In the genomic region with DNA sequence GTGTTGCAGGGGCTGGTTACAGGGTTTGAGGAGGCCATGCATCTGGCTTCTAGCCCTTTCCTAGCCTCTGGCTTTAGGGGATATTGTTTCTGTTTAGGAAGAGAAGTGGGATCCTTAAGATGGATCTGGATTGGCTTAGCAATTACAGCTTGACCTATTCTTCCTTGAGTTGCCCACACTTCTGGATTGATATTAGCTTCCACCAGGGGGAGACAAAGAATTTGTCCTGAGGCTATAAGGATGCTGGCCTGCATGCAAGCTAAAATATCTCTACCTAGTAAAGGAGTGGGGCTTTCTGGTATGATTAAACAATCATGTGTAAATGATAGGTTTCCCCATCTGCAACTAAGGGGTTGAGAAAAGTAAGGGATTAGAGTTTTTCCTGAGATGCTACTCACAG, we compare ENCODE assay signal across 11 cellular contexts.
DNase-seq lines count a peak whose midpoint lies in the region; ATAC-seq and TF ChIP-seq lines count a peak whose summit lies in the region.
"Had no signal": no experiment of that assay in that cellular context is flagged by ENCODE, and none has a peak within 500 bp of the region (broad histone marks: within the 10 kb centered on the region; RNA-seq: fewer than 3 reads in every experiment).

No MANE protein-coding gene starts in this region.

- no peaks in the 10 kb centered on the region for H3K4me1 Mint-ChIP-seq in mesothelial cell of epicardium
- H3K4me1 Mint-ChIP-seq: activated CD8-positive, alpha-beta memory T cell treated with anti-CD3 and anti-CD28 coated beads, Interleukin-2, amount 10 ng/mL, durations not matched to agents 7 days and 5 days had no signal

- no peak overlapping the region for H3K27ac Mint-ChIP-seq in mesothelial cell of epicardium
- H3K27ac Mint-ChIP-seq: activated CD8-positive, alpha-beta memory T cell treated with anti-CD3 and anti-CD28 coated beads, Interleukin-2, amount 10 ng/mL, durations not matched to agents 7 days and 5 days; dendritic cell treated with granulocyte-macrophage colony-stimulating factor and Interleukin-4, amounts not matched to agents 40 ng/mL and 50 ng/mL, for 4 days had no signal

- ATAC-seq in HG03095 (IDR thresholded peaks at IDR 0.05; ENCODE audit: unreplicated experiment) (no peak), HG02970 (IDR thresholded peaks at IDR 0.05; ENCODE audit: low FRiP score, unreplicated experiment) (no peak), GM21381 (IDR thresholded peaks at IDR 0.05; ENCODE audit: unreplicated experiment) (no peak)
- ATAC-seq: activated CD8-positive, alpha-beta memory T cell treated with anti-CD3 and anti-CD28 coated beads, Interleukin-2, amount 10 ng/mL, durations not matched to agents 7 days and 5 days had no signal

- no peak overlapping the region for H3K4me3 ChIP-seq in WERI-Rb-1 (ENCODE audit: low read depth, low read length)

- H3K36me3 ChIP-seq in WERI-Rb-1, result no peaks in the 10 kb centered on the region

- H3K27me3 Mint-ChIP-seq in mesothelial cell of epicardium (ENCODE audit: low read depth), result no peaks in the 10 kb centered on the region
- H3K27me3 Mint-ChIP-seq: activated CD8-positive, alpha-beta memory T cell treated with anti-CD3 and anti-CD28 coated beads, Interleukin-2, amount 10 ng/mL, durations not matched to agents 7 days and 5 days; dendritic cell treated with granulocyte-macrophage colony-stimulating factor and Interleukin-4, amounts not matched to agents 40 ng/mL and 50 ng/mL, for 4 days had no signal

- TF ChIP-seq CTCF in WERI-Rb-1 (IDR thresholded peaks at IDR 0.05; ENCODE audit: low read depth, low read length) (peak; percentile 43; the same call in 1 of the 2 replicates), mesothelial cell of epicardium (IDR thresholded peaks at IDR 0.05; ENCODE audit: unreplicated experiment) (peak; percentile 51)

- peaks cover 12% of the 10 kb centered on the region for H3K27me3 ChIP-seq in WERI-Rb-1 (ENCODE audit: insufficient read depth, low read depth, severe bottlenecking)

- H3K27ac ChIP-seq in WERI-Rb-1, result no peak overlapping the region

- H3K9me3 Mint-ChIP-seq in mesothelial cell of epicardium, result peaks cover 29% of the 10 kb centered on the region

- H3K4me3 Mint-ChIP-seq in mesothelial cell of epicardium, result no peak overlapping the region
- H3K4me3 Mint-ChIP-seq: activated CD8-positive, alpha-beta memory T cell treated with anti-CD3 and anti-CD28 coated beads, Interleukin-2, amount 10 ng/mL, durations not matched to agents 7 days and 5 days; dendritic cell treated with granulocyte-macrophage colony-stimulating factor and Interleukin-4, amounts not matched to agents 40 ng/mL and 50 ng/mL, for 4 days had no signal

- no peaks in the 10 kb centered on the region for H3K9me3 ChIP-seq in WERI-Rb-1 (ENCODE audit: severe bottlenecking)

- DNase-seq in DMS 273 (lab: John Stamatoyannopoulos, UW; ENCODE audit: unreplicated experiment), result peak; percentile 47
- DNase-seq in DMS 273 treated with DMSO at 0.1 percent for 48 hours (lab: John Stamatoyannopoulos, UW), result no peak
- DNase-seq in HT-29 (ENCODE audit: low spot score), result peak; percentile 54
- no peak for DNase-seq in WERI-Rb-1
- DNase-seq in mesothelial cell of epicardium (ENCODE audit: low spot score in 2 of 2, unreplicated experiment in 2 of 2), result no peak
- DNase-seq: activated CD8-positive, alpha-beta memory T cell treated with anti-CD3 and anti-CD28 coated beads, Interleukin-2, amount 10 ng/mL, durations not matched to agents 7 days and 5 days; stimulated activated CD4-positive, alpha-beta T cell treated with anti-CD3 and anti-CD28 coated beads, Interleukin-4, amount 100 ng/mL, for 1 hour had no signal

- H3K36me3 Mint-ChIP-seq in mesothelial cell of epicardium, result no peaks in the 10 kb centered on the region
- H3K36me3 Mint-ChIP-seq: activated CD8-positive, alpha-beta memory T cell treated with anti-CD3 and anti-CD28 coated beads, Interleukin-2, amount 10 ng/mL, durations not matched to agents 7 days and 5 days had no signal

Comparison
In these comparisons a context has a peak if more than half of its experiments do, and no peak if none do; other contexts are left out.
1. DNase-seq: peak in DMS 273 (single experiment) and HT-29 (single experiment); none in DMS 273 treated with DMSO at 0.1 percent for 48 hours (single experiment), WERI-Rb-1 (single experiment) and mesothelial cell of epicardium (0 of 2).